9 cellular contexts compared by ENCODE assay signal in the genomic region with DNA sequence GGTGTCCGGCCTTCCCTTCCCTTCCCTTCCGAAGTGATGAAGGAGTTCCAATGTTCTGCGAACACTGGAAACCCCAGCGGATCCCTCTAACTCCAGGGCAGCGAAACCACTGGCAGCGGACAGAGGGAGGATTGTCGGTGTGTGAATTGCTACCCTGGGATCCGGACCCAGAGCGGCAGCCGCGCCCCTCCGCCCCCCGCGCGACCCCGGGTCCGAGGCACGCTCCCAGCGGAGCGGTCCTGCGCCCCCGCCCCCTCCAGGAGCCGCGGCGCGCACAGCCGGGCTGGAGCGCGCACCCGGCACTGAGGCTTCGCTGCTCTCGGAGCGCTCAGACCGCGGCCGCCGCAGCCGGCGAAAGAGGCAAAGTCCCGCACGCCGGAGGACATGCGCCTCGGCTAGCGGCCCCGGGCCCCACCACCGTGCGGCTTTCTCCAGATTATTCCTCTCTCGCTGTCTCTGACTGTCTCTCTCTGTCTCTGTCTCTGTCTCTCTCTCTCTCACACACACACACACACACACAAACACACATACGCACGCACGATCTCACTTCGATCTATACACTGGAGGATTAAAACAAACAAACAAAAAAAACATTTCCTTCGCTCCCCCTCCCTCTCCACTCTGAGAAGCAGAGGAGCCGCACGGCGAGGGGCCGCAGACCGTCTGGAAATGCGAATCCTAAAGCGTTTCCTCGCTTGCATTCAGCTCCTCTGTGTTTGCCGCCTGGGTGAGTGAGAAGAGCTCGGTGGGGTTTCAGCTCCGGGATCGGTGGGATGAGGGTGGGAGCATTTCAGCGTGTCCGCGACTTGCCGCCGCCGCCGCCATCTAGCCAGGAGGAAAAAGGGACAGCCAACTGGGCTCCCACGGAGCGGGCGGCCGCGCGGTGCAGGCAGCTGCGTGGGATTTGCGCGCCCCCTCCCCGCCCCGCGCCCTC. TPM values are rescaled to one million over a fixed set of nuclear protein-coding genes. Genes with fewer than 3 reads are reported as not detected.
DNase-seq lines count a peak whose midpoint lies in the region; ATAC-seq and TF ChIP-seq lines count a peak whose summit lies in the region.
"Had no signal": no experiment of that assay in that cellular context is flagged by ENCODE, and none has a peak within 500 bp of the region (broad histone marks: within the 10 kb centered on the region; RNA-seq: fewer than 3 reads in every experiment).

Gene PTPRZ1, plus strand, starts transcription at position 331 of the 934 bp plus-strand sequence. Its CDS starts 339 bp downstream, at position 670.

- peaks cover 0 to 16% (median 2%) of the 10 kb centered on the region in 11 donors for H3K9me3 Mint-ChIP-seq in naive thymus-derived CD4-positive, alpha-beta T cell

- in situ Hi-C loops in SK-MEL-5 (cut with HindIII; ENCODE audit: low pct_unique_long_range_greater_than_20kb, low sequenced_read_pairs) = no loop called here

- no peaks in the 10 kb centered on the region for H3K36me3 Mint-ChIP-seq in naive thymus-derived CD4-positive, alpha-beta T cell

- no peaks in the 10 kb centered on the region for H3K36me3 ChIP-seq in A673 (ENCODE audit: insufficient read depth, low read length, poor library complexity, severe bottlenecking)
- no peaks in the 10 kb centered on the region for H3K36me3 ChIP-seq in naive thymus-derived CD4-positive, alpha-beta T cell (ENCODE audit: control insufficient read depth in 2 of 3, insufficient read depth in 3 of 3, low read length in 3 of 3)

- intact Hi-C loops in A673 (cut with micrococcal nuclease; ENCODE audit: unreplicated experiment) = loop anchor here (5.0 kb wide), 1 partner anchor 119 kb away; no protein-coding TSS in a partner anchor
- intact Hi-C loops in naive thymus-derived CD4-positive, alpha-beta T cell (cut with micrococcal nuclease) = no loop called here

- ATAC-seq in GM19351 (IDR thresholded peaks at IDR 0.05; ENCODE audit: unreplicated experiment) = peak; percentile 52
- ATAC-seq in naive thymus-derived CD4-positive, alpha-beta T cell = no peak
- ATAC-seq in GM21576 (IDR thresholded peaks at IDR 0.05; ENCODE audit: unreplicated experiment) = no peak
- ATAC-seq in GM21737 (IDR thresholded peaks at IDR 0.05; ENCODE audit: unreplicated experiment) = no peak

- H3K4me1 Mint-ChIP-seq in naive thymus-derived CD4-positive, alpha-beta T cell = peaks cover 0 to 14% (median 5%) of the 10 kb centered on the region in 7 donors

- no peak within 1 kb of the TSS for H3K27ac Mint-ChIP-seq in naive thymus-derived CD4-positive, alpha-beta T cell

- peak within 1 kb of the TSS; percentile 53 for H3K4me3 ChIP-seq in A673 (ENCODE audit: low read depth, low read length, poor library complexity, severe bottlenecking)
- H3K4me3 ChIP-seq in naive thymus-derived CD4-positive, alpha-beta T cell (ENCODE audit: low read length) = no peak within 1 kb of the TSS

- POLR2A ChIA-PET in A673 (lab: Charles Lee; ENCODE audit: low non-redundant PET) = no interaction called here
- POLR2A ChIA-PET in naive thymus-derived CD4-positive, alpha-beta T cell (lab: Charles Lee) = no interaction called here

- peaks cover 24 to 63% (median 45%) of the 10 kb centered on the region in 5 donors for H3K27me3 Mint-ChIP-seq in naive thymus-derived CD4-positive, alpha-beta T cell

- no peak within 1 kb of the TSS for H3K27ac ChIP-seq in A673 (ENCODE audit: low read depth, low read length, poor library complexity, severe bottlenecking)
- H3K27ac ChIP-seq in naive thymus-derived CD4-positive, alpha-beta T cell (ENCODE audit: low read depth, low read length) = no peak within 1 kb of the TSS

- peaks cover 90% of the 10 kb centered on the region for H3K27me3 ChIP-seq in A673 (replicated peaks; ENCODE audit: insufficient read depth, low read depth, low read length, poor library complexity)
- no peaks in the 10 kb centered on the region for H3K27me3 ChIP-seq in naive thymus-derived CD4-positive, alpha-beta T cell (ENCODE audit: control insufficient read depth in 2 of 2, insufficient read depth in 2 of 2, low read length in 2 of 2)

- H3K4me3 Mint-ChIP-seq in naive thymus-derived CD4-positive, alpha-beta T cell = peak within 1 kb of the TSS in 6 of 10 donors; percentile 4 to 57 (median 24)
- H3K4me3 Mint-ChIP-seq: central memory CD8-positive, alpha-beta T cell had no signal

- BruUV-seq in A673 (replicated peaks; lab: Mats Ljungman, UMichigan) = no TSS peak

- CTCF ChIA-PET in A673 (lab: Charles Lee) = interaction anchor here (1.2 kb wide), 1 partner anchor 121 kb away, joined by 5 read pairs; no protein-coding TSS in a partner anchor
- CTCF ChIA-PET in naive thymus-derived CD4-positive, alpha-beta T cell (lab: Charles Lee) = interaction anchor here (0.6 kb wide), 1 partner anchor 694 kb away, joined by 3 read pairs; no protein-coding TSS in a partner anchor

- no peaks in the 10 kb centered on the region for H3K9me3 ChIP-seq in A673 (ENCODE audit: low read depth, low read length, poor library complexity, severe bottlenecking)
- no peaks in the 10 kb centered on the region for H3K9me3 ChIP-seq in naive thymus-derived CD4-positive, alpha-beta T cell (ENCODE audit: control insufficient read depth in 2 of 3, low read length in 3 of 3)

- H3K4me1 ChIP-seq in A673 (ENCODE audit: insufficient read depth, low read length, poor library complexity, severe bottlenecking) = no peaks in the 10 kb centered on the region
- no peaks in the 10 kb centered on the region for H3K4me1 ChIP-seq in naive thymus-derived CD4-positive, alpha-beta T cell (ENCODE audit: control insufficient read depth in 2 of 2, insufficient read depth in 2 of 2, low read length in 2 of 2)

- DNase-seq in A673 (ENCODE audit: low spot score) (peak; percentile 48), SK-MEL-5 (ENCODE audit: low read depth, low spot score) (peak; percentile 88), fibroblast of peridontal ligament (ENCODE audit: extremely low read depth) (peak; percentile 7)
- no peak for DNase-seq in naive thymus-derived CD4-positive, alpha-beta T cell
- DNase-seq in activated CD8-positive, alpha-beta memory T cell treated with anti-CD3 and anti-CD28 coated beads for 24 hours = no peak

- no peak for TF ChIP-seq CTCF in A673 (conservative IDR thresholded peaks at IDR 0.05; ENCODE audit: low read depth, low read length)

RNA-seq across cellular contexts. Expression of gene PTPRZ1, which starts in this region (rescaled TPM):
- total RNA-seq in A673 (2021) = 0.20 and 0.58 TPM in 2 replicates
- total RNA-seq in SK-MEL-5 (2014; rRNA removed; shearing (Covaris generic)) = 36.8 and 39.0 TPM in 2 replicates
- 41.2 and 57.7 TPM in 2 replicates for polyA plus RNA-seq in SK-MEL-5 (2015; cell fraction: cytosol; rRNA removed)
- polyA plus RNA-seq in SK-MEL-5 (2015; cell fraction: nucleus; rRNA removed) = 157 and 172 TPM in 2 replicates
- total RNA-seq in naive thymus-derived CD4-positive, alpha-beta T cell = not detected
- not detected for polyA plus RNA-seq in naive thymus-derived CD4-positive, alpha-beta T cell

Comparison
In these comparisons a context has a peak if more than half of its experiments do, and no peak if none do; other contexts are left out.
1. RNA of gene PTPRZ1 (total RNA-seq): 36.8 to 39.0 TPM in SK-MEL-5; 0.20 to 0.58 TPM in A673 and not detected in naive thymus-derived CD4-positive, alpha-beta T cell; every median in the first group is over 10 times any median in the second.
2. Peak in DNase-seq and H3K4me3 ChIP-seq in A673; RNA of the gene not detected or under 1 TPM.
3. DNase-seq: peak in SK-MEL-5 (single experiment) and fibroblast of peridontal ligament (single experiment); none in naive thymus-derived CD4-positive, alpha-beta T cell (0 of 9) and activated CD8-positive, alpha-beta memory T cell treated with anti-CD3 and anti-CD28 coated beads for 24 hours (single experiment).